18 cellular contexts compared by ENCODE assay signal in the genomic region with DNA sequence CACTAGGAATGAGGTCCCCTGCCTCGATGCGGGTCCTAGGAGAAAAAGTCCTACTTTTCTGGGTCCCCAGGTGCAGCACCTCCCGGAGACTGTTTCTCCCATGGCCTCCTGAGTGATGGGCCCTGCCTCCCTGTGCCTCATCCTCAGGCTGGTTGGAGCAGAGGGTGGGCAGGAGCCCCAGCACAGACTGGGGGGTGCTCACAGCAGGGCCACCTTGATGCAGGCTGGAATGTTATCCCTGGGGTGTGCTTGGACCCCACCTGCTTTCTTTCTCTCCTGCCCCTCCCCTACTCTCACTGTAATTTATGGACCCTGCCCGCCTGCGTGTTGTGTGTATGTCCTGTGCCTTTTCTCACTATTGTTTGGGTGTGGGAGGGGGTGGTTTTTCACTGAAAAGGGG. TPM values are rescaled to one million over a fixed set of nuclear protein-coding genes. Genes with fewer than 3 reads are reported as not detected.
"Had no signal": no experiment of that assay in that cellular context is flagged by ENCODE, and none has a peak within 500 bp of the region (broad histone marks: within the 10 kb centered on the region; RNA-seq: fewer than 3 reads in every experiment).

No MANE protein-coding gene starts in this region.

- H3K9me3 ChIP-seq: lower lobe of right lung, psoas muscle, spleen, thoracic aorta, upper lobe of right lung had no signal

- H3K9me3 Mint-ChIP-seq: T-helper 2 cell treated with Interferon-gamma antibody and Interleukin-4, amounts not matched to agents 5 μg/mL and 100 μg/mL, for 36 hours had no signal

- H3K4me3 ChIP-seq: dorsolateral prefrontal cortex, lower lobe of right lung, psoas muscle, spleen, thoracic aorta, upper lobe of right lung had no signal

- H3K4me3 Mint-ChIP-seq: activated CD8-positive, alpha-beta memory T cell treated with anti-CD3 and anti-CD28 coated beads, Interleukin-2, amount 10 ng/mL, durations not matched to agents 7 days and 5 days; T-helper 2 cell treated with Interferon-gamma antibody and Interleukin-4, amounts not matched to agents 5 μg/mL and 100 μg/mL, for 36 hours had no signal

- H3K27ac ChIP-seq: lower lobe of right lung, psoas muscle, thoracic aorta, upper lobe of right lung had no signal

- ATAC-seq: activated CD4-positive, CD25-positive, alpha-beta regulatory T cell treated with anti-CD3 and anti-CD28 coated beads, Interleukin-2, amount 50 U/mL, for 24 hours; activated CD8-positive, alpha-beta memory T cell treated with anti-CD3 and anti-CD28 coated beads, Interleukin-2, amount 10 ng/mL, durations not matched to agents 7 days and 5 days; esophagus mucosa; left colon; lower lobe of right lung; psoas muscle; sciatic nerve; upper lobe of right lung had no signal

- DNase-seq: activated CD8-positive, alpha-beta memory T cell treated with anti-CD3 and anti-CD28 coated beads, Interleukin-2, amount 10 ng/mL, durations not matched to agents 7 days and 5 days; activated effector memory CD4-positive, alpha-beta T cell treated with Interleukin-2 at 50 U/mL for 16 hours; activated naive CD4-positive, alpha-beta T cell treated with anti-CD3 and anti-CD28 coated beads, Interleukin-2, amount 50 U/mL, for 16 hours; activated T-cell treated with anti-CD3 and anti-CD28 coated beads, Interleukin-2, amount 50 U/mL, for 1 hour; dorsolateral prefrontal cortex; left colon; lower lobe of right lung; midbrain; psoas muscle; spleen; upper lobe of right lung had no signal

RNA-seq across cellular contexts. Expression of a gene that starts 8.1 kb away (rescaled TPM):
- total RNA-seq: cardiac septum, left colon, lower lobe of right lung, omental fat pad, thoracic aorta, upper lobe of right lung had no signal
- polyA plus RNA-seq: psoas muscle had no signal

RNA-seq across cellular contexts. Expression of a gene that starts 19.8 kb away (rescaled TPM):
- total RNA-seq: thoracic aorta had no signal

RNA-seq across cellular contexts. Expression of a gene that starts 40.1 kb away (rescaled TPM):
- total RNA-seq: sciatic nerve, thoracic aorta had no signal
